In the genomic region with DNA sequence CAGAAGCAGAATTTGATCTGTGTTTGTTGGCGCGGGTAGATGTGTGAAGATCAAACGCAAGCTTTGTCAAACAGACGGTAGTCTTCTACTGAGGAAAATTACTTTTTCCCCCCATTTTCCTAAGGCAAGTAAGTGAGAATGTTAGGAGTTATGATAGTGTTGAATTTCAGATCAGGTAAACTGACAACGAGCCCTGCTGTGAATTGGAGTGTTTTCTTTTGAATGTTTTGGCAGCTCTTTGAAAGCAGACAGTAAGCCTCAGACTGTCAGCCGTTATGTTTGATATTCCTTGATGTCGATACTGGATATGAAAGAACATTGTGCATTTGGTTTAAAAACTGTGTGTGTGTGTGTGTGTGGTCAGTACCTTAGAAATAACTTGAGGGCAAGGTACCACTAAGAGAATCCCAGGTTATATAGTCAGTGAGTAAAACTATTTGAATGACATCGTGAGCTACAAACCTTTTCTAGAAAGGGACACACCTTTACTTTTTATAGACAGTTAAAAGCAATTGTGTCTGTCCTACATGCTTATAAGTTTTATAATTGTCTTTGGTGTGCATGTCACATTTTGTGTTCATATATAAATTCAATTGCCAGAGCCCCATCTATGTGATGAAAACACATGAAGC, we compare ENCODE assay signal across 24 cellular contexts.
"Had no signal": no experiment of that assay in that cellular context is flagged by ENCODE, and none has a peak within 500 bp of the region (broad histone marks: within the 10 kb centered on the region; RNA-seq: fewer than 3 reads in every experiment).

No MANE protein-coding gene starts in this region.

- H3K9ac ChIP-seq: KMS-11, SK-N-SH had no signal

- H3K27me3 Mint-ChIP-seq: IgD-negative memory B cell had no signal

- H3K4me3 Mint-ChIP-seq: IgD-negative memory B cell had no signal

- FAIRE-seq: HTR-8/SVneo, K562 had no signal

- H3K4me2 ChIP-seq: KMS-11, SK-N-SH had no signal

- H3K4me1 Mint-ChIP-seq: IgD-negative memory B cell had no signal

- H3K27ac ChIP-seq: HL-60, KMS-11, RWPE1 had no signal

- H3K4me3 ChIP-seq: K562 had no signal

- H3K9me3 ChIP-seq: SK-N-SH had no signal

- H3K36me3 Mint-ChIP-seq: IgD-negative memory B cell had no signal

- H3K27ac Mint-ChIP-seq: IgD-negative memory B cell had no signal

- H3K9me2 ChIP-seq: SK-N-SH had no signal

- ATAC-seq: K562, Panc1 had no signal

- DNase-seq: Kasumi-1, NCI-H1092, NCI-H1105 treated with DMSO at 0.1 percent for 48 hours, NCI-H1417 treated with DMSO at 0.1 percent for 48 hours, NCI-H146, NCI-H1694 treated with DMSO at 0.1 percent for 48 hours, NCI-H1930, NCI-H2081, NCI-H2107, NCI-H226, NCI-H446, NCI-H510A, NCI-H524 treated with DMSO at 0.1 percent for 48 hours, NCI-H774, SHP77, SK-N-SH, SW 1271 had no signal
